Comparison of ENCODE assay signal across 23 cellular contexts in the genomic region with DNA sequence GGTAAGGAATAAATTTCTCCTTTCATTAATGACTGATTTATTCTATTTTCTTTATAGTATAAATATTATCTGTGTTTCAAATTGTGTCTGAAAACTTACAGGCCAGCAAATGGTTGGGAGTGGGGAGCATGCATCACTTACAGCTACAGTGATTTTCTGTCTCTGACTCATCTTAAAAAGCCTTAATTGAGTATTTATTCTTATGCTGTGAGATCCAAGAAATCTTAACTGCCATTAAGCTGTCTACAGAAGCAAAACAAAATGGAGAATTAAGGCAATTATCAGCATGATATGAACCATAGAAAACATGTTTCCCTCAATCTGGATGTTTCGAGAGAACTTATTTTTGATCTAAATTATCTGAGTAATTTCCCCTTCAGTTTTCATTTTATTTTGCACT.
"Had no signal": no experiment of that assay in that cellular context is flagged by ENCODE, and none has a peak within 500 bp of the region (broad histone marks: within the 10 kb centered on the region; RNA-seq: fewer than 3 reads in every experiment).

No MANE protein-coding gene starts in this region.

- H3K27me3 ChIP-seq: gastroesophageal sphincter, heart left ventricle, hepatocyte, pancreas, right atrium auricular region, stomach, thyroid gland, vagina had no signal

- H3K27ac ChIP-seq: gastroesophageal sphincter, heart left ventricle, hepatocyte, lower lobe of right lung, pancreas, right atrium auricular region, stomach, thyroid gland, vagina had no signal

- FAIRE-seq: colon, endothelial cell of umbilical vein, islet of Langerhans, pancreas had no signal

- H3K4me3 ChIP-seq: gastroesophageal sphincter, heart left ventricle, hepatocyte, lower lobe of right lung, pancreas, right atrium auricular region, stomach, thyroid gland, vagina had no signal

- H2AFZ ChIP-seq: hepatocyte had no signal

- ATAC-seq: gastroesophageal sphincter; heart left ventricle; left ventricle myocardium superior; lower lobe of right lung; natural killer cell; pancreas; sciatic nerve; stimulated activated effector memory CD8-positive, alpha-beta T cell treated with anti-CD3 and anti-CD28 coated beads, Interleukin-12 subunit alpha, Interleukin-12 subunit beta, amount 100 ng/mL, for 72 hours had no signal

- DNase-seq: effector memory CD4-positive, alpha-beta T cell; foreskin fibroblast; heart left ventricle; left ventricle myocardium superior; lower lobe of right lung; natural killer cell; occipital lobe; pancreas; stimulated activated CD4-positive, alpha-beta T cell treated with anti-CD3 and anti-CD28 coated beads, Interleukin-2, amount 100 ng/mL, for 24 hours; stimulated activated CD4-positive, alpha-beta T cell treated with anti-CD3 and anti-CD28 coated beads, Interleukin-4, amount 100 ng/mL, for 24 hours; stimulated activated naive CD4-positive, alpha-beta T cell treated with Interleukin-2 at 50 U/mL for 16 hours; stomach; thyroid gland; trophoblast cell had no signal

- H3K4me2 ChIP-seq: hepatocyte had no signal

- H3K79me2 ChIP-seq: hepatocyte had no signal

- H3K4me1 ChIP-seq: gastroesophageal sphincter, heart left ventricle, lower lobe of right lung, pancreas, right atrium auricular region, stomach, thyroid gland, vagina had no signal

- H3K36me3 ChIP-seq: gastroesophageal sphincter, heart left ventricle, lower lobe of right lung, pancreas, right atrium auricular region, stomach, thyroid gland, vagina had no signal

- H3K9me3 ChIP-seq: pancreas, thyroid gland, vagina had no signal
